In the genomic region with DNA sequence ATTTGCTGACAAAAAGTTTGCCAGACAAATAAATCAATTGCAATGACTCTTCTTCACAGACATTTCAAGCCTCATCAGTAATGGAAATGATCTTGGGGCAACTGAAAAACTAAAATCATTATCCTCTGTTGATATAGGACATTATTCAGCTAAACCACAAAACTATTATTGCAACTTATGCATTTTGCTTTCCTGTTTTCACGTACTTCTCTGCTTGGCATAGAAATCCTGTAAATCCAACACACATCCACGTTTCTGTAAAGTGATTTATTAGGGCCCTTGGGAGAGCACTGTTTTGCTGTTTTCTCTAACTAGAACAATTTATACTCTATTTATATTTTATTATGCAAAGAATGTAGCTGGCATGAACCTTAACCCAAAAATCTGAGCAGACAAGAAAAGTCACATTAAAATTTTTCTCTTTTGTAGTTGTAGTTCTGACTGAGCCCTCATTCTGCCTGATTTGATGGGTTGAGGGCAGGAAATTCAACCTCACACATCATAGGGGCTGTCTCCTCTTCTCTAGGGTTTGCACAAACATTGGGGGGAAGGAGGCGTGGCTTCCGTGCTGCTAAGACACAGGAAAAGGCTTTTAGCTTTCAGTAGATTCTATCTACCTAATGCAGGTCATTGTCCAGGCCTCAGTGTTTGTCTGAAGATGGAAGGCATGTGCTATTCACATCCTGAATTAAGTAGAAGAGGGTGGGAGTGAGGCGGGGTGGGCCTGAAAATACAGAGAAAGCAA, we compare ENCODE assay signal across 1 cellular context.
TF ChIP-seq lines count a peak whose summit lies in the region.

No MANE protein-coding gene starts in this region.

TF ChIP-seq in HepG2, 621 proteins besides CTCF, POLR2A, EP300 and RAD21:
- TF ChIP-seq, protein P1, sequence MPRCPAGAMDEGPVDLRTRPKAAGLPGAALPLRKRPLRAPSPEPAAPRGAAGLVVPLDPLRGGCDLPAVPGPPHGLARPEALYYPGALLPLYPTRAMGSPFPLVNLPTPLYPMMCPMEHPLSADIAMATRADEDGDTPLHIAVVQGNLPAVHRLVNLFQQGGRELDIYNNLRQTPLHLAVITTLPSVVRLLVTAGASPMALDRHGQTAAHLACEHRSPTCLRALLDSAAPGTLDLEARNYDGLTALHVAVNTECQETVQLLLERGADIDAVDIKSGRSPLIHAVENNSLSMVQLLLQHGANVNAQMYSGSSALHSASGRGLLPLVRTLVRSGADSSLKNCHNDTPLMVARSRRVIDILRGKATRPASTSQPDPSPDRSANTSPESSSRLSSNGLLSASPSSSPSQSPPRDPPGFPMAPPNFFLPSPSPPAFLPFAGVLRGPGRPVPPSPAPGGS (CRISPR knock-in tag; IDR thresholded peaks at IDR 0.05), result no peak
- TF ChIP-seq ARNTL (CRISPR knock-in tag; IDR thresholded peaks at IDR 0.05) (no peak), MIER3 (CRISPR knock-in tag; IDR thresholded peaks at IDR 0.05; ENCODE audit: borderline replicate concordance) (no peak), ATRX (CRISPR knock-in tag; IDR thresholded peaks at IDR 0.05; ENCODE audit: borderline replicate concordance) (no peak), CBX2 (IDR thresholded peaks at IDR 0.05; ENCODE audit: low read depth, low read length) (no peak), CBX2 (CRISPR knock-in tag; IDR thresholded peaks at IDR 0.05; ENCODE audit: low read depth) (no peak), ZNF251 (CRISPR knock-in tag; IDR thresholded peaks at IDR 0.05) (no peak), TRIM24 (CRISPR knock-in tag; IDR thresholded peaks at IDR 0.05) (no peak), MBD4 (IDR thresholded peaks at IDR 0.05; ENCODE audit: borderline replicate concordance, low read length) (no peak), KDM5B (CRISPR knock-in tag; IDR thresholded peaks at IDR 0.05; ENCODE audit: borderline replicate concordance) (no peak), SAP130 (CRISPR knock-in tag; IDR thresholded peaks at IDR 0.05; ENCODE audit: low read depth) (no peak), TARDBP (CRISPR knock-in tag; IDR thresholded peaks at IDR 0.05) (no peak), ZNF589 (CRISPR knock-in tag; conservative IDR thresholded peaks at IDR 0.05) (no peak), NPAS2 (CRISPR knock-in tag; IDR thresholded peaks at IDR 0.05; ENCODE audit: borderline replicate concordance) (no peak), ZNF180 (CRISPR knock-in tag; IDR thresholded peaks at IDR 0.05; ENCODE audit: borderline replicate concordance, low read depth) (no peak), SNAI1 (CRISPR knock-in tag; IDR thresholded peaks at IDR 0.05; ENCODE audit: borderline replicate concordance) (no peak), CENPX (CRISPR knock-in tag; IDR thresholded peaks at IDR 0.05) (no peak)
- TF ChIP-seq, protein P2, sequence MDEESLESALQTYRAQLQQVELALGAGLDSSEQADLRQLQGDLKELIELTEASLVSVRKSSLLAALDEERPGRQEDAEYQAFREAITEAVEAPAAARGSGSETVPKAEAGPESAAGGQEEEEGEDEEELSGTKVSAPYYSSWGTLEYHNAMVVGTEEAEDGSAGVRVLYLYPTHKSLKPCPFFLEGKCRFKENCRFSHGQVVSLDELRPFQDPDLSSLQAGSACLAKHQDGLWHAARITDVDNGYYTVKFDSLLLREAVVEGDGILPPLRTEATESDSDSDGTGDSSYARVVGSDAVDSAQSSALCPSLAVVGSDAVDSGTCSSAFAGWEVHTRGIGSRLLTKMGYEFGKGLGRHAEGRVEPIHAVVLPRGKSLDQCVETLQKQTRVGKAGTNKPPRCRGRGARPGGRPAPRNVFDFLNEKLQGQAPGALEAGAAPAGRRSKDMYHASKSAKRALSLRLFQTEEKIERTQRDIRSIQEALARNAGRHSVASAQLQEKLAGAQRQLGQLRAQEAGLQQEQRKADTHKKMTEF (CRISPR knock-in tag; IDR thresholded peaks at IDR 0.05), result no peak
- TF ChIP-seq, protein P3, sequence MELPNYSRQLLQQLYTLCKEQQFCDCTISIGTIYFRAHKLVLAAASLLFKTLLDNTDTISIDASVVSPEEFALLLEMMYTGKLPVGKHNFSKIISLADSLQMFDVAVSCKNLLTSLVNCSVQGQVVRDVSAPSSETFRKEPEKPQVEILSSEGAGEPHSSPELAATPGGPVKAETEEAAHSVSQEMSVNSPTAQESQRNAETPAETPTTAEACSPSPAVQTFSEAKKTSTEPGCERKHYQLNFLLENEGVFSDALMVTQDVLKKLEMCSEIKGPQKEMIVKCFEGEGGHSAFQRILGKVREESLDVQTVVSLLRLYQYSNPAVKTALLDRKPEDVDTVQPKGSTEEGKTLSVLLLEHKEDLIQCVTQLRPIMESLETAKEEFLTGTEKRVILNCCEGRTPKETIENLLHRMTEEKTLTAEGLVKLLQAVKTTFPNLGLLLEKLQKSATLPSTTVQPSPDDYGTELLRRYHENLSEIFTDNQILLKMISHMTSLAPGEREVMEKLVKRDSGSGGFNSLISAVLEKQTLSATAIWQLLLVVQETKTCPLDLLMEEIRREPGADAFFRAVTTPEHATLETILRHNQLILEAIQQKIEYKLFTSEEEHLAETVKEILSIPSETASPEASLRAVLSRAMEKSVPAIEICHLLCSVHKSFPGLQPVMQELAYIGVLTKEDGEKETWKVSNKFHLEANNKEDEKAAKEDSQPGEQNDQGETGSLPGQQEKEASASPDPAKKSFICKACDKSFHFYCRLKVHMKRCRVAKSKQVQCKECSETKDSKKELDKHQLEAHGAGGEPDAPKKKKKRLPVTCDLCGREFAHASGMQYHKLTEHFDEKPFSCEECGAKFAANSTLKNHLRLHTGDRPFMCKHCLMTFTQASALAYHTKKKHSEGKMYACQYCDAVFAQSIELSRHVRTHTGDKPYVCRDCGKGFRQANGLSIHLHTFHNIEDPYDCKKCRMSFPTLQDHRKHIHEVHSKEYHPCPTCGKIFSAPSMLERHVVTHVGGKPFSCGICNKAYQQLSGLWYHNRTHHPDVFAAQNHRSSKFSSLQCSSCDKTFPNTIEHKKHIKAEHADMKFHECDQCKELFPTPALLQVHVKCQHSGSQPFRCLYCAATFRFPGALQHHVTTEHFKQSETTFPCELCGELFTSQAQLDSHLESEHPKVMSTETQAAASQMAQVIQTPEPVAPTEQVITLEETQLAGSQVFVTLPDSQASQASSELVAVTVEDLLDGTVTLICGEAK (IDR thresholded peaks at IDR 0.05), result no peak
- TF ChIP-seq, protein P3 (CRISPR knock-in tag; IDR thresholded peaks at IDR 0.05), result no peak
- TF ChIP-seq, protein P4, sequence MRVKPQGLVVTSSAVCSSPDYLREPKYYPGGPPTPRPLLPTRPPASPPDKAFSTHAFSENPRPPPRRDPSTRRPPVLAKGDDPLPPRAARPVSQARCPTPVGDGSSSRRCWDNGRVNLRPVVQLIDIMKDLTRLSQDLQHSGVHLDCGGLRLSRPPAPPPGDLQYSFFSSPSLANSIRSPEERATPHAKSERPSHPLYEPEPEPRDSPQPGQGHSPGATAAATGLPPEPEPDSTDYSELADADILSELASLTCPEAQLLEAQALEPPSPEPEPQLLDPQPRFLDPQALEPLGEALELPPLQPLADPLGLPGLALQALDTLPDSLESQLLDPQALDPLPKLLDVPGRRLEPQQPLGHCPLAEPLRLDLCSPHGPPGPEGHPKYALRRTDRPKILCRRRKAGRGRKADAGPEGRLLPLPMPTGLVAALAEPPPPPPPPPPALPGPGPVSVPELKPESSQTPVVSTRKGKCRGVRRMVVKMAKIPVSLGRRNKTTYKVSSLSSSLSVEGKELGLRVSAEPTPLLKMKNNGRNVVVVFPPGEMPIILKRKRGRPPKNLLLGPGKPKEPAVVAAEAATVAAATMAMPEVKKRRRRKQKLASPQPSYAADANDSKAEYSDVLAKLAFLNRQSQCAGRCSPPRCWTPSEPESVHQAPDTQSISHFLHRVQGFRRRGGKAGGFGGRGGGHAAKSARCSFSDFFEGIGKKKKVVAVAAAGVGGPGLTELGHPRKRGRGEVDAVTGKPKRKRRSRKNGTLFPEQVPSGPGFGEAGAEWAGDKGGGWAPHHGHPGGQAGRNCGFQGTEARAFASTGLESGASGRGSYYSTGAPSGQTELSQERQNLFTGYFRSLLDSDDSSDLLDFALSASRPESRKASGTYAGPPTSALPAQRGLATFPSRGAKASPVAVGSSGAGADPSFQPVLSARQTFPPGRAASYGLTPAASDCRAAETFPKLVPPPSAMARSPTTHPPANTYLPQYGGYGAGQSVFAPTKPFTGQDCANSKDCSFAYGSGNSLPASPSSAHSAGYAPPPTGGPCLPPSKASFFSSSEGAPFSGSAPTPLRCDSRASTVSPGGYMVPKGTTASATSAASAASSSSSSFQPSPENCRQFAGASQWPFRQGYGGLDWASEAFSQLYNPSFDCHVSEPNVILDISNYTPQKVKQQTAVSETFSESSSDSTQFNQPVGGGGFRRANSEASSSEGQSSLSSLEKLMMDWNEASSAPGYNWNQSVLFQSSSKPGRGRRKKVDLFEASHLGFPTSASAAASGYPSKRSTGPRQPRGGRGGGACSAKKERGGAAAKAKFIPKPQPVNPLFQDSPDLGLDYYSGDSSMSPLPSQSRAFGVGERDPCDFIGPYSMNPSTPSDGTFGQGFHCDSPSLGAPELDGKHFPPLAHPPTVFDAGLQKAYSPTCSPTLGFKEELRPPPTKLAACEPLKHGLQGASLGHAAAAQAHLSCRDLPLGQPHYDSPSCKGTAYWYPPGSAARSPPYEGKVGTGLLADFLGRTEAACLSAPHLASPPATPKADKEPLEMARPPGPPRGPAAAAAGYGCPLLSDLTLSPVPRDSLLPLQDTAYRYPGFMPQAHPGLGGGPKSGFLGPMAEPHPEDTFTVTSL (CRISPR knock-in tag; IDR thresholded peaks at IDR 0.05; ENCODE audit: borderline replicate concordance), result no peak
- TF ChIP-seq, protein P5, sequence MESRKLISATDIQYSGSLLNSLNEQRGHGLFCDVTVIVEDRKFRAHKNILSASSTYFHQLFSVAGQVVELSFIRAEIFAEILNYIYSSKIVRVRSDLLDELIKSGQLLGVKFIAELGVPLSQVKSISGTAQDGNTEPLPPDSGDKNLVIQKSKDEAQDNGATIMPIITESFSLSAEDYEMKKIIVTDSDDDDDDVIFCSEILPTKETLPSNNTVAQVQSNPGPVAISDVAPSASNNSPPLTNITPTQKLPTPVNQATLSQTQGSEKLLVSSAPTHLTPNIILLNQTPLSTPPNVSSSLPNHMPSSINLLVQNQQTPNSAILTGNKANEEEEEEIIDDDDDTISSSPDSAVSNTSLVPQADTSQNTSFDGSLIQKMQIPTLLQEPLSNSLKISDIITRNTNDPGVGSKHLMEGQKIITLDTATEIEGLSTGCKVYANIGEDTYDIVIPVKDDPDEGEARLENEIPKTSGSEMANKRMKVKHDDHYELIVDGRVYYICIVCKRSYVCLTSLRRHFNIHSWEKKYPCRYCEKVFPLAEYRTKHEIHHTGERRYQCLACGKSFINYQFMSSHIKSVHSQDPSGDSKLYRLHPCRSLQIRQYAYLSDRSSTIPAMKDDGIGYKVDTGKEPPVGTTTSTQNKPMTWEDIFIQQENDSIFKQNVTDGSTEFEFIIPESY (CRISPR knock-in tag; IDR thresholded peaks at IDR 0.05), result no peak
